Comparison of ENCODE assay signal across 18 cellular contexts in the genomic region with DNA sequence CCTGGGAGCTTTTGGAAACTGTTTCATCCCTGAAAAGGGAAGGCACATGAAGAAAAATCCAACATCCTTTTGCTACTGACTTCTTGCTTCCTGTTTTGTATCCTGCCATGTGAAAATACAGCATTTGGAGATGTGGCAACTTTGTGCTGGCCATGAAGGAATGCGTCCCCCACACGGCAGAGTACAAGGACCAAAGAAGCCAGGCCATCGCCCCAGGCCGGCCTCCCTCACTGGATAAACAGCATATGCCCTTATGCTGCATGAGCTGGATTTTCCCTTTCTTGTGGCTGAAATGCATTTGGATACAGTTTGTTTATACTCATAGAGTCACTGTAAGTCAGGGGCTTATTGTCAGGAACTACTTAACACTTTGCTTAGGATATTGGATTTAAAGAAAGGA. TPM values are rescaled to one million over a fixed set of nuclear protein-coding genes. Genes with fewer than 3 reads are reported as not detected.
"Had no signal": no experiment of that assay in that cellular context is flagged by ENCODE, and none has a peak within 500 bp of the region (broad histone marks: within the 10 kb centered on the region; RNA-seq: fewer than 3 reads in every experiment).

No MANE protein-coding gene starts in this region.

- H3K9me3 Mint-ChIP-seq: activated naive CD8-positive, alpha-beta T cell treated with anti-CD3 and anti-CD28 coated beads, Interleukin-2, amount 10 ng/mL, durations not matched to agents 7 days and 5 days; central memory CD8-positive, alpha-beta T cell; stimulated activated effector memory CD8-positive, alpha-beta T cell treated with anti-CD3 and anti-CD28 coated beads, Interleukin-12 subunit alpha, Interleukin-12 subunit beta, amount 100 ng/mL, for 72 hours had no signal

- H3K4me3 Mint-ChIP-seq: activated naive CD8-positive, alpha-beta T cell treated with anti-CD3 and anti-CD28 coated beads, Interleukin-2, amount 10 ng/mL, durations not matched to agents 7 days and 5 days; central memory CD8-positive, alpha-beta T cell; stimulated activated effector memory CD8-positive, alpha-beta T cell treated with anti-CD3 and anti-CD28 coated beads, Interleukin-12 subunit alpha, Interleukin-12 subunit beta, amount 100 ng/mL, for 72 hours had no signal

- H3K27ac Mint-ChIP-seq: activated naive CD8-positive, alpha-beta T cell treated with anti-CD3 and anti-CD28 coated beads, Interleukin-2, amount 10 ng/mL, durations not matched to agents 7 days and 5 days had no signal

- H3K4me3 ChIP-seq: coronary artery, heart left ventricle, lung, pancreas, SK-N-MC, thoracic aorta, upper lobe of right lung had no signal

- ATAC-seq: foreskin keratinocyte; heart left ventricle; left cardiac atrium; pancreas; stimulated activated effector memory CD8-positive, alpha-beta T cell treated with anti-CD3 and anti-CD28 coated beads, Interleukin-12 subunit alpha, Interleukin-12 subunit beta, amount 100 ng/mL, for 72 hours; upper lobe of right lung had no signal

- DNase-seq: activated CD4-positive, alpha-beta T cell treated with anti-CD3 and anti-CD28 coated beads for 4 hours; activated effector memory CD4-positive, alpha-beta T cell treated with anti-CD3 and anti-CD28 coated beads, Interleukin-2, amount 50 U/mL, for 16 hours; activated naive CD8-positive, alpha-beta T cell treated with anti-CD3 and anti-CD28 coated beads, Interleukin-2, amount 10 ng/mL, durations not matched to agents 7 days and 5 days; anterior cingulate cortex; brain microvascular endothelial cell; effector CD4-positive, alpha-beta T cell; foreskin keratinocyte; heart left ventricle; left cardiac atrium; midbrain; pancreas; upper lobe of right lung had no signal

- H3K4me1 ChIP-seq: foreskin keratinocyte had no signal

- H3K27me3 ChIP-seq: brain microvascular endothelial cell, foreskin keratinocyte, heart left ventricle, pancreas, upper lobe of right lung had no signal

- H3K27me3 Mint-ChIP-seq: activated naive CD8-positive, alpha-beta T cell treated with anti-CD3 and anti-CD28 coated beads, Interleukin-2, amount 10 ng/mL, durations not matched to agents 7 days and 5 days; central memory CD8-positive, alpha-beta T cell had no signal

- H3K9me3 ChIP-seq: heart left ventricle, pancreas, thoracic aorta, upper lobe of right lung had no signal

- H3K27ac ChIP-seq: brain microvascular endothelial cell, coronary artery, foreskin keratinocyte, heart left ventricle, pancreas, SK-N-MC, thoracic aorta, upper lobe of right lung had no signal

RNA-seq across cellular contexts. Expression of a gene that starts 5.5 kb away (rescaled TPM):
- polyA plus RNA-seq: pancreas had no signal
